Comparison of ENCODE assay signal across 8 cellular contexts in genomic region chr19:48445606-48446481, GRCh38. TPM values are rescaled to one million over a fixed set of nuclear protein-coding genes. Genes with fewer than 3 reads are reported as not detected.
DNase-seq lines count a peak whose midpoint lies in the region; ATAC-seq, FAIRE-seq and TF ChIP-seq lines count a peak whose summit lies in the region.

GRWD1 (plus strand) TSS chr19:48445983; CDS start chr19:48446006, 23 bp downstream.

- H3K9me3 ChIP-seq in right atrium auricular region: no peaks in the 10 kb centered on the region
- H3K9me3 ChIP-seq in psoas muscle: no peaks in the 10 kb centered on the region

- ATAC-seq in HG02938 (IDR thresholded peaks at IDR 0.05; ENCODE audit: unreplicated experiment): peak; percentile 85
- peak; percentile 90 to 94 (median 90) for ATAC-seq in psoas muscle

- H3K4me3 ChIP-seq in right atrium auricular region (peak within 1 kb of the TSS; percentile 95 to 97), psoas muscle (peak within 1 kb of the TSS; percentile 97)

- TF ChIP-seq CTCF in GM13977 (IDR thresholded peaks at IDR 0.05; ENCODE audit: extremely low read depth, insufficient read depth, missing control alignments): peak; percentile 22
- TF ChIP-seq CTCF in right atrium auricular region (IDR thresholded peaks at IDR 0.05): no peak
- no peak for TF ChIP-seq CTCF in psoas muscle (IDR thresholded peaks at IDR 0.05)

- H3K27ac ChIP-seq in angular gyrus (ENCODE audit: low read depth, low read length): peak within 1 kb of the TSS; percentile 99
- H3K27ac ChIP-seq in right atrium auricular region: peak within 1 kb of the TSS; percentile 87 to 90
- H3K27ac ChIP-seq in psoas muscle: peak within 1 kb of the TSS; percentile 94

- peaks cover 32% of the 10 kb centered on the region for H3K36me3 ChIP-seq in right atrium auricular region
- H3K36me3 ChIP-seq in psoas muscle (ENCODE audit: insufficient read depth in 1 of 2, low read depth in 1 of 2): peaks cover 6 to 40% of the 10 kb centered on the region in 2 donors

- H3K4me1 ChIP-seq in right atrium auricular region (peaks cover 0 to 27% of the 10 kb centered on the region in 2 donors), psoas muscle (peaks cover 19% of the 10 kb centered on the region)

- FAIRE-seq in urothelium cell line (lab: Jason Lieb, UNC): peak; percentile 30

- intact Hi-C loops in psoas muscle (cut with DNase I): no loop called here

- DNase-seq in GM13977 (ENCODE audit: low spot score): peak; percentile 97
- DNase-seq in NCI-H187 (lab: John Stamatoyannopoulos, UW): peak; percentile 88 to 96
- DNase-seq in T-helper 2 cell: peak; percentile 75 to 99 (median 93)
- peak; percentile 93 for DNase-seq in right atrium auricular region (ENCODE audit: low spot score)
- peak; percentile 90 to 93 for DNase-seq in psoas muscle
- peak; percentile 93 for DNase-seq in urothelium cell line (ENCODE audit: low spot score)

- peaks cover 0 to 4% of the 10 kb centered on the region in 2 donors for H3K27me3 ChIP-seq in right atrium auricular region
- H3K27me3 ChIP-seq in psoas muscle (ENCODE audit: insufficient read depth in 3 of 3, low read length in 2 of 3): peaks cover 0 to 22% (median 17%) of the 10 kb centered on the region in 3 donors

- in situ Hi-C loops in GM13977 (cut with MboI; ENCODE audit: low pct_unique_long_range_greater_than_20kb, low sequenced_read_pairs, unreplicated experiment): no loop called here

- WGBS in psoas muscle, 3 donors: 0 to 1% (median 0%) methylated on average over 56 to 61 of the region's 61 CpGs

RNA-seq across cellular contexts. Expression of gene GRWD1, which starts in this region (rescaled TPM):
- 10 to 100 TPM; 10.8 to 19.8 TPM for total RNA-seq in right atrium auricular region
- total RNA-seq in psoas muscle: 10 to 100 TPM; 24.6 to 46.0 (median 40.3) TPM
- polyA plus RNA-seq in psoas muscle: 10 to 100 TPM; 24.2 to 53.7 (median 42.0) TPM

Comparison
In these comparisons a context has a peak if more than half of its experiments do, and no peak if none do; other contexts are left out.
1. Peak in every context shown above with its lines: DNase-seq, ATAC-seq, H3K4me3 ChIP-seq and H3K27ac ChIP-seq.